Comparison of ENCODE assay signal across 25 cellular contexts in genomic region chr2:11237122-11237521, GRCh38.
"Had no signal": no experiment of that assay in that cellular context is flagged by ENCODE, and none has a peak within 500 bp of the region (broad histone marks: within the 10 kb centered on the region; RNA-seq: fewer than 3 reads in every experiment).

No MANE protein-coding gene starts in this region.

- H3K36me3 ChIP-seq: gastrocnemius medialis, ovary, sigmoid colon, suprapubic skin, transverse colon, upper lobe of right lung, uterus had no signal

- H3K9me3 ChIP-seq: gastrocnemius medialis, lower lobe of right lung, ovary, psoas muscle, sigmoid colon, suprapubic skin, transverse colon, upper lobe of right lung, uterus had no signal

- ATAC-seq: esophagus mucosa; gastrocnemius medialis; left ventricle myocardium superior; lower lobe of right lung; natural killer cell; psoas muscle; right cardiac atrium; stimulated activated naive B cell treated with anti-CD40 and anti-IgM and Interleukin-4, amounts not matched to agents 10 μg/mL and 1 μg/mL and 100 μg/mL, for 72 hours; upper lobe of right lung had no signal

- H3K36me3 Mint-ChIP-seq: natural killer cell had no signal

- H3K27ac ChIP-seq: epithelial cell of prostate, lower lobe of right lung, ovary, psoas muscle, sigmoid colon, suprapubic skin, transverse colon, upper lobe of right lung, uterus had no signal

- DNase-seq: effector CD8-positive, alpha-beta T cell; endodermal cell; foreskin fibroblast; gastrocnemius medialis; head of caudate nucleus; left ventricle myocardium superior; lower lobe of right lung; natural killer cell; occipital lobe; ovary; posterior cingulate gyrus; psoas muscle; right cardiac atrium; sigmoid colon; stimulated activated CD4-positive, alpha-beta T cell treated with anti-CD3 and anti-CD28 coated beads, Interleukin-2, amount 100 ng/mL, for 24 hours; stimulated activated CD4-positive, alpha-beta T cell treated with anti-CD3 and anti-CD28 coated beads, Interleukin-4, amount 100 ng/mL, for 24 hours; stimulated activated naive B cell treated with anti-CD40 and anti-IgM and Interleukin-4, amounts not matched to agents 10 μg/mL and 1 μg/mL and 100 μg/mL, for 72 hours; transverse colon; upper lobe of right lung; uterus had no signal

- H3K9me3 Mint-ChIP-seq: dendritic cell treated with granulocyte-macrophage colony-stimulating factor and Interleukin-4, amounts not matched to agents 40 ng/mL and 50 ng/mL, for 4 days; endodermal cell; natural killer cell; stimulated activated naive B cell treated with anti-CD40 and anti-IgM and Interleukin-4, amounts not matched to agents 10 μg/mL and 1 μg/mL and 100 μg/mL, for 72 hours; stimulated activated naive CD8-positive, alpha-beta T cell treated with anti-CD3 and anti-CD28 coated beads, Interleukin-15, Interleukin-2, amounts not matched to agents 100 ng/mL and 50 ng/mL, for 24 hours had no signal

- H3K4me3 Mint-ChIP-seq: dendritic cell treated with granulocyte-macrophage colony-stimulating factor and Interleukin-4, amounts not matched to agents 40 ng/mL and 50 ng/mL, for 4 days; endodermal cell; natural killer cell; stimulated activated naive B cell treated with anti-CD40 and anti-IgM and Interleukin-4, amounts not matched to agents 10 μg/mL and 1 μg/mL and 100 μg/mL, for 72 hours; stimulated activated naive CD8-positive, alpha-beta T cell treated with anti-CD3 and anti-CD28 coated beads, Interleukin-15, Interleukin-2, amounts not matched to agents 100 ng/mL and 50 ng/mL, for 24 hours had no signal

- H3K27ac Mint-ChIP-seq: dendritic cell treated with granulocyte-macrophage colony-stimulating factor and Interleukin-4, amounts not matched to agents 40 ng/mL and 50 ng/mL, for 4 days; natural killer cell; stimulated activated naive B cell treated with anti-CD40 and anti-IgM and Interleukin-4, amounts not matched to agents 10 μg/mL and 1 μg/mL and 100 μg/mL, for 72 hours had no signal

- H3K4me3 ChIP-seq: gastrocnemius medialis, lower lobe of right lung, ovary, psoas muscle, sigmoid colon, suprapubic skin, transverse colon, upper lobe of right lung, uterus had no signal

- H3K27me3 Mint-ChIP-seq: dendritic cell treated with granulocyte-macrophage colony-stimulating factor and Interleukin-4, amounts not matched to agents 40 ng/mL and 50 ng/mL, for 4 days; stimulated activated naive B cell treated with anti-CD40 and anti-IgM and Interleukin-4, amounts not matched to agents 10 μg/mL and 1 μg/mL and 100 μg/mL, for 72 hours; stimulated activated naive CD8-positive, alpha-beta T cell treated with anti-CD3 and anti-CD28 coated beads, Interleukin-15, Interleukin-2, amounts not matched to agents 100 ng/mL and 50 ng/mL, for 24 hours had no signal

- H3K4me1 ChIP-seq: lower lobe of right lung, suprapubic skin, upper lobe of right lung, uterus had no signal

- H3K4me1 Mint-ChIP-seq: endodermal cell had no signal

- H3K27me3 ChIP-seq: gastrocnemius medialis, ovary, sigmoid colon, suprapubic skin, transverse colon, upper lobe of right lung, uterus had no signal
